7 cellular contexts compared by ENCODE assay signal in genomic region chr7:100049441-100050291, GRCh38.
DNase-seq lines count a peak whose midpoint lies in the region; ATAC-seq and TF ChIP-seq lines count a peak whose summit lies in the region.

TSS of gene ZSCAN21 (plus strand) at chr7:100049774. CDS start at chr7:100057007, 7,233 bp downstream.

- in situ Hi-C loops in brain microvascular endothelial cell (cut with HindIII; ENCODE audit: low pct_ligation_motif_present, low sequenced_read_pairs) = no loop called here

- peak; percentile 38 for TF ChIP-seq CTCF in brain microvascular endothelial cell (IDR thresholded peaks at IDR 0.05; ENCODE audit: low read depth, low read length, missing control alignments)

- H3K4me3 ChIP-seq in brain microvascular endothelial cell (ENCODE audit: low read depth, low read length) (peak within 1 kb of the TSS; percentile 86), iPS-11a (ENCODE audit: low read depth, low read length) (peak within 1 kb of the TSS; percentile 95), skeletal muscle cell (ENCODE audit: low read depth, low read length) (peak within 1 kb of the TSS; percentile 81)

- peak within 1 kb of the TSS; percentile 98 for H3K27ac ChIP-seq in brain microvascular endothelial cell

- peak; percentile 93 for ATAC-seq in GM18502 (IDR thresholded peaks at IDR 0.05; ENCODE audit: poor library complexity, unreplicated experiment)
- ATAC-seq in HG02938 (IDR thresholded peaks at IDR 0.05; ENCODE audit: unreplicated experiment) = peak; percentile 80

- no peaks in the 10 kb centered on the region for H3K36me3 ChIP-seq in brain microvascular endothelial cell (replicated peaks)

- no peaks in the 10 kb centered on the region for H3K27me3 ChIP-seq in brain microvascular endothelial cell (replicated peaks)

- peak; percentile 54 for DNase-seq in NCI-H2029 (lab: John Stamatoyannopoulos, UW)
- DNase-seq in UCSD-AML1 (lab: John Stamatoyannopoulos, UW; ENCODE audit: unreplicated experiment) = peak; percentile 62
- DNase-seq in brain microvascular endothelial cell = peak; percentile 79
- DNase-seq in skeletal muscle cell (ENCODE audit: low read depth) = peak; percentile 55

Comparison
In these comparisons a context has a peak if more than half of its experiments do, and no peak if none do; other contexts are left out.
1. Peak in every context shown above with its lines: DNase-seq, ATAC-seq, H3K4me3 ChIP-seq and H3K27ac ChIP-seq.